ENCODE assay signal across 26 cellular contexts in genomic region chr12:130925616-130926015, GRCh38. TPM values are rescaled to one million over a fixed set of nuclear protein-coding genes. Genes with fewer than 3 reads are reported as not detected.
DNase-seq lines count a peak whose midpoint lies in the region; ATAC-seq, FAIRE-seq and TF ChIP-seq lines count a peak whose summit lies in the region.
"Had no signal": no experiment of that assay in that cellular context is flagged by ENCODE, and none has a peak within 500 bp of the region (broad histone marks: within the 10 kb centered on the region; RNA-seq: fewer than 3 reads in every experiment).

No MANE protein-coding gene starts in this region.

- intact Hi-C loops in sigmoid colon (cut with DNase I): no loop called here

- H3K36me3 ChIP-seq in sigmoid colon: no peaks in the 10 kb centered on the region
- H3K36me3 ChIP-seq: brain microvascular endothelial cell, SJSA1, transverse colon had no signal

- TF ChIP-seq POLR2A in sigmoid colon (IDR thresholded peaks at IDR 0.05): no peak

- peak; percentile 37 for DNase-seq in AG08396 (ENCODE audit: low spot score)
- peak; percentile 97 for DNase-seq in SK-MEL-5 (ENCODE audit: low read depth, low spot score)
- peak; percentile 53 for DNase-seq in inferior parietal cortex (ENCODE audit: extremely low spot score)
- DNase-seq in sigmoid colon: no peak
- DNase-seq in HTR-8/SVneo (ENCODE audit: insufficient read length, low spot score): no peak
- DNase-seq in activated CD8-positive, alpha-beta memory T cell treated with anti-CD3 and anti-CD28 coated beads, Interleukin-2, amount 50 U/mL, for 4 hours: no peak
- DNase-seq: activated gamma-delta T cell; brain microvascular endothelial cell; dermis blood vessel endothelial cell; DMS 273 treated with DMSO at 0.1 percent for 48 hours; KBM-7; kidney glomerular epithelial cell; NCI-H2029 treated with DMSO at 0.1 percent for 48 hours; NCI-H345; small intestine; stimulated activated CD4-positive, alpha-beta T cell treated with anti-CD3 and anti-CD28 coated beads, Interleukin-2, amount 100 ng/mL, for 48 hours; stimulated activated naive CD4-positive, alpha-beta T cell treated with Interleukin-2 at 50 U/mL for 16 hours; T-helper 2 cell; transverse colon had no signal

- H3K9me3 ChIP-seq in sigmoid colon: peaks cover 0 to 8% (median 0%) of the 10 kb centered on the region in 4 donors
- H3K9me3 ChIP-seq: SJSA1, transverse colon had no signal

- peaks cover 0 to 13% (median 0%) of the 10 kb centered on the region in 3 donors for H3K27me3 ChIP-seq in sigmoid colon
- H3K27me3 ChIP-seq: brain microvascular endothelial cell, SJSA1, transverse colon had no signal

- no peak for ATAC-seq in HG02885 (IDR thresholded peaks at IDR 0.05; ENCODE audit: poor library complexity, unreplicated experiment)
- ATAC-seq in HG02759 (IDR thresholded peaks at IDR 0.05; ENCODE audit: unreplicated experiment): no peak
- ATAC-seq: GM12878, Panc1 had no signal

- peaks cover 0 to 27% (median 10%) of the 10 kb centered on the region in 4 donors for H3K4me1 ChIP-seq in sigmoid colon
- H3K4me1 ChIP-seq: SJSA1 had no signal

- TF ChIP-seq CTCF in sigmoid colon (IDR thresholded peaks at IDR 0.05): no peak

- peak overlapping the region; percentile 32 to 60 (median 44) for H3K27ac ChIP-seq in sigmoid colon
- H3K27ac ChIP-seq: brain microvascular endothelial cell, SJSA1 had no signal

- no peak overlapping the region for H3K4me3 ChIP-seq in sigmoid colon
- H3K4me3 ChIP-seq: GM12878, SJSA1, transverse colon had no signal

- in situ Hi-C loops in SK-MEL-5 (cut with HindIII; ENCODE audit: low pct_unique_long_range_greater_than_20kb, low sequenced_read_pairs): no loop called here

- WGBS in sigmoid colon, 2 donors: 66 to 77% methylated on average over 8 of the region's 8 CpGs

- TF ChIP-seq EP300 in sigmoid colon (IDR thresholded peaks at IDR 0.05): no peak

- no peak for FAIRE-seq in HTR-8/SVneo (lab: Jason Lieb, UNC)
- FAIRE-seq: GM12878, small intestine had no signal

RNA-seq across cellular contexts. Expression of gene ADGRD1, which starts 28.1 kb away (rescaled TPM):
- 0.05 TPM in 1 of 2 replicates, not detected in the other for total RNA-seq in SK-MEL-5 (2014; rRNA removed; shearing (Covaris generic))
- 0.88 and 0.90 TPM in 2 replicates for polyA plus RNA-seq in SK-MEL-5 (2015; cell fraction: cytosol; rRNA removed)
- polyA plus RNA-seq in SK-MEL-5 (2015; cell fraction: nucleus; rRNA removed): 0.33 TPM in 1 of 2 replicates, not detected in the other
- total RNA-seq in sigmoid colon: 10 to 100 TPM in 3 of 4 donors, 1 to 10 TPM in 1; 7.2 to 22.5 (median 14.2) TPM
- 1 to 10 TPM in 2 of 3 donors, under 1 TPM in 1; 0.46 to 3.8 (median 3.0) TPM for polyA plus RNA-seq in sigmoid colon
- total RNA-seq: A673; natural killer cell treated with Interleukin-12 subunit alpha and Interleukin-12 subunit beta and Interleukin-15 and Interleukin-18, amount 100 ng/mL, for 72 hours had no signal

RNA-seq across cellular contexts. Expression of gene RAN, which starts 53.8 kb away (rescaled TPM):
- 1,589 and 1,696 TPM in 2 replicates for total RNA-seq in SK-MEL-5 (2014; rRNA removed; shearing (Covaris generic))
- 660 and 683 TPM in 2 replicates for polyA plus RNA-seq in SK-MEL-5 (2015; cell fraction: cytosol; rRNA removed)
- polyA plus RNA-seq in SK-MEL-5 (2015; cell fraction: nucleus; rRNA removed): 646 and 764 TPM in 2 replicates
- total RNA-seq in sigmoid colon: 100 to 1,000 TPM; 160 to 186 (median 180) TPM
- polyA plus RNA-seq in sigmoid colon: 100 to 1,000 TPM; 258 to 509 (median 321) TPM

Comparison
In these comparisons a context has a peak if more than half of its experiments do, and no peak if none do; other contexts are left out.
1. DNase-seq: peak in AG08396 (single experiment), SK-MEL-5 (single experiment) and inferior parietal cortex (single experiment); none in sigmoid colon (single experiment), HTR-8/SVneo (single experiment) and activated CD8-positive, alpha-beta memory T cell treated with anti-CD3 and anti-CD28 coated beads, Interleukin-2, amount 50 U/mL, for 4 hours (single experiment).